ENCODE assay signal across 1 cellular context in the genomic region with DNA sequence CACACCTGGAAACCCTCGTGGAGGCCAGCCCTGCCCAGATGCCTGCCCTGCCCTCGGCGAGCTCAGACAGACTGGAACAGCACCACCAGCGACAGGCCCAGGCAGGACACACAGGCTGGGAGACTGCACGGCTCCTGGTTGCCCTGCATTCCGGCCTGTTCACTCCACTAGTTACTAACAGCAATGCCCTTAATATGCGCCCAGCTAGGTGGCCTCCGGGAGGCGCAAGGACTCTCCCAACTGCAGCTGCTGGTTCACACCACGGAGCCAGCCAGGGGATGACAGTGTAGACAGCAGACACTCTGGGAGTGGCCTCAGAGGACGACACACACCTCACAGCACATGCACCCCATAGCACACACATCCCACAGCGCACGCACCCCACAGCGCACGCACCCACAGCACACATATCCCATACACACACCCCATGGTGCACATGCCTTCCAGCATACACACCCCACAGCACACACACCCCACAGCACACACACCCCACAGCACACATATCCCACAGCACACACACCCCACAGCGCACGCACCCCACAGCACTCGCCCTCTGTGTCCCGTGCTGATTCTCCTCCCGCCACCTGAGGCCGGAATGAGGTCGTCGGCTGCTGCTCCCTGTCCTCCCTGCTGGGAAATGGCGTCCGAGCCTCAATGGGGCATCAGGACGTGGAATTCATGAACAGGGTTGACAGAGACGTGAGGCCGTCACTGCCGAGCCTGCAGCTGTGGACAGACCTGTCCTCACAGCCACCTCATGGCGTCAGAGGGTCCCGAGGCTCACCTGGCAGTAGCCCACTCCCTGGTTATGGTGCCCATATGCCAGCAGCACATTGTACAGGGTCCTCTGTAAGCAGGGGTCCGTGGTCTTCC.
TF ChIP-seq lines count a peak whose summit lies in the region.

No MANE protein-coding gene starts in this region.

TF ChIP-seq in H1, 55 proteins besides CTCF, POLR2A, EP300 and RAD21:
- no peak for TF ChIP-seq SIRT6 (IDR thresholded peaks at IDR 0.05; ENCODE audit: low read length)
- TF ChIP-seq RBBP5 (IDR thresholded peaks at IDR 0.05; ENCODE audit: borderline replicate concordance, low read depth, low read length): no peak
- TF ChIP-seq BACH1 (IDR thresholded peaks at IDR 0.05; ENCODE audit: low read length): no peak
- no peak for TF ChIP-seq MAFK (IDR thresholded peaks at IDR 0.05; ENCODE audit: low read depth, low read length)
- no peak for TF ChIP-seq SP1 (IDR thresholded peaks at IDR 0.05; ENCODE audit: low read depth, low read length)
- no peak for TF ChIP-seq HDAC2 (IDR thresholded peaks at IDR 0.05; ENCODE audit: borderline replicate concordance in 1 of 2, low read depth in 2 of 2, low read length in 2 of 2)
- TF ChIP-seq CBX5 (IDR thresholded peaks at IDR 0.05; ENCODE audit: low read depth, low read length): no peak
- no peak for TF ChIP-seq TEAD4 (IDR thresholded peaks at IDR 0.05; ENCODE audit: low read depth, low read length)
- no peak for TF ChIP-seq ATF2 (IDR thresholded peaks at IDR 0.05; ENCODE audit: low read length)
- TF ChIP-seq JUND (IDR thresholded peaks at IDR 0.05; ENCODE audit: low read length): no peak
- no peak for TF ChIP-seq KDM1A (IDR thresholded peaks at IDR 0.05; ENCODE audit: borderline replicate concordance, low read length)
- no peak; the same call in 1 of the 2 replicates for TF ChIP-seq POLR2AphosphoS5 (IDR thresholded peaks at IDR 0.05; ENCODE audit: low read depth, low read length)
- TF ChIP-seq CEBPB (IDR thresholded peaks at IDR 0.05; ENCODE audit: low read depth, low read length): no peak
- no peak for TF ChIP-seq RFX5 (IDR thresholded peaks at IDR 0.05; ENCODE audit: borderline replicate concordance, low read depth, low read length)
